28 cellular contexts compared by ENCODE assay signal in the genomic region with DNA sequence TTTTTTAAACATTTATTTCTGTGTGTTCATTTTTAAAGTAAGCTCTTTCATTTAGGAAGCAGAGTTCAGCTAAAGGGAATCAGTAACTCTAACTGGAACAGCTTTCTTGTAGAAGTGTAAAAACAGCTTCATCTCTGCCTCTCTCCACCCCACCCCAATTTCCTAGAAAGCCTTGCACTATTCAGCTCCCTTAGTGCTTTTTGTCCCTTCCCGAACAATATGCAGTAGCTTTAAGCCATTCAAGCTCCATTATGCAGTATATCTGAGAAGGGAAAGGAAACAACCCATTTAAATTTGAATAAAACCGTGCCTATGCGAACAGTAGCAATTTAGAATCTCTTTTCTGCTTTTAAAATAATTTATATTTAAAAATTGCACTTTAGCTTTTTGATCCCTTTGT.
"Had no signal": no experiment of that assay in that cellular context is flagged by ENCODE, and none has a peak within 500 bp of the region (broad histone marks: within the 10 kb centered on the region; RNA-seq: fewer than 3 reads in every experiment).

No MANE protein-coding gene starts in this region.

- H3K36me3 ChIP-seq: brain microvascular endothelial cell had no signal

- H3K27ac ChIP-seq: ascending aorta, brain microvascular endothelial cell, coronary artery, foreskin keratinocyte, gastrocnemius medialis, heart left ventricle had no signal

- H3K4me1 ChIP-seq: ascending aorta, gastrocnemius medialis had no signal

- H3K4me3 Mint-ChIP-seq: activated CD4-positive, alpha-beta memory T cell treated with anti-CD3 and anti-CD28 coated beads, Interleukin-2, amount 10 ng/mL, durations not matched to agents 7 days and 5 days; activated CD4-positive, alpha-beta T cell treated with anti-CD3 and anti-CD28 coated beads, Interleukin-2, amount 10 ng/mL, durations not matched to agents 7 days and 5 days; activated naive CD4-positive, alpha-beta T cell treated with anti-CD3 and anti-CD28 coated beads, Interleukin-2, amount 10 ng/mL, durations not matched to agents 7 days and 5 days; activated naive CD8-positive, alpha-beta T cell treated with anti-CD3 and anti-CD28 coated beads, Interleukin-2, amount 10 ng/mL, durations not matched to agents 7 days and 5 days; activated T-cell treated with anti-CD3 and anti-CD28 coated beads, Interleukin-2, amount 50 U/mL, for 24 hours; activated T-cell treated with anti-CD3 and anti-CD28 coated beads, Interleukin-2, amount 50 U/mL, for 72 hours; central memory CD8-positive, alpha-beta T cell; dendritic cell treated with granulocyte-macrophage colony-stimulating factor and Interleukin-4, amounts not matched to agents 40 ng/mL and 50 ng/mL, for 4 days; endodermal cell had no signal

- H3K36me3 Mint-ChIP-seq: activated naive CD4-positive, alpha-beta T cell treated with anti-CD3 and anti-CD28 coated beads, Interleukin-2, amount 10 ng/mL, durations not matched to agents 7 days and 5 days; activated naive CD4-positive, alpha-beta T cell treated with anti-CD3 and anti-CD28 coated beads, Interleukin-2, amount 50 U/mL, for 72 hours; activated naive CD8-positive, alpha-beta T cell treated with anti-CD3 and anti-CD28 coated beads, Interleukin-2, amount 10 ng/mL, durations not matched to agents 7 days and 5 days had no signal

- H3K9me3 Mint-ChIP-seq: activated CD4-positive, alpha-beta memory T cell treated with anti-CD3 and anti-CD28 coated beads, Interleukin-2, amount 10 ng/mL, durations not matched to agents 7 days and 5 days; activated CD4-positive, alpha-beta T cell treated with anti-CD3 and anti-CD28 coated beads, Interleukin-2, amount 10 ng/mL, durations not matched to agents 7 days and 5 days; activated naive CD4-positive, alpha-beta T cell treated with anti-CD3 and anti-CD28 coated beads, Interleukin-2, amount 10 ng/mL, durations not matched to agents 7 days and 5 days; activated naive CD4-positive, alpha-beta T cell treated with anti-CD3 and anti-CD28 coated beads, Interleukin-2, amount 50 U/mL, for 72 hours; activated naive CD8-positive, alpha-beta T cell treated with anti-CD3 and anti-CD28 coated beads, Interleukin-2, amount 10 ng/mL, durations not matched to agents 7 days and 5 days; activated T-cell treated with anti-CD3 and anti-CD28 coated beads, Interleukin-2, amount 50 U/mL, for 24 hours; activated T-cell treated with anti-CD3 and anti-CD28 coated beads, Interleukin-2, amount 50 U/mL, for 72 hours; central memory CD8-positive, alpha-beta T cell; endodermal cell had no signal

- H3K4me3 ChIP-seq: ascending aorta, coronary artery, dorsolateral prefrontal cortex, gastrocnemius medialis, heart left ventricle had no signal

- H3K27me3 ChIP-seq: ascending aorta, brain microvascular endothelial cell, dorsolateral prefrontal cortex, foreskin keratinocyte, gastrocnemius medialis, heart left ventricle had no signal

- H3K4me1 Mint-ChIP-seq: activated CD4-positive, alpha-beta memory T cell treated with anti-CD3 and anti-CD28 coated beads, Interleukin-2, amount 10 ng/mL, durations not matched to agents 7 days and 5 days; activated CD4-positive, alpha-beta T cell treated with anti-CD3 and anti-CD28 coated beads, Interleukin-2, amount 10 ng/mL, durations not matched to agents 7 days and 5 days; activated naive CD4-positive, alpha-beta T cell treated with anti-CD3 and anti-CD28 coated beads, Interleukin-2, amount 10 ng/mL, durations not matched to agents 7 days and 5 days; activated naive CD8-positive, alpha-beta T cell treated with anti-CD3 and anti-CD28 coated beads, Interleukin-2, amount 10 ng/mL, durations not matched to agents 7 days and 5 days; central memory CD8-positive, alpha-beta T cell; endodermal cell had no signal

- ATAC-seq: activated naive CD4-positive, alpha-beta T cell treated with anti-CD3 and anti-CD28 coated beads, Interleukin-2, amount 50 U/mL, for 72 hours; activated T-cell treated with anti-CD3 and anti-CD28 coated beads, Interleukin-2, amount 50 U/mL, for 72 hours; esophagus mucosa; foreskin keratinocyte; gastrocnemius medialis; heart left ventricle had no signal

- H3K27ac Mint-ChIP-seq: activated CD4-positive, alpha-beta memory T cell treated with anti-CD3 and anti-CD28 coated beads, Interleukin-2, amount 10 ng/mL, durations not matched to agents 7 days and 5 days; activated CD4-positive, alpha-beta T cell treated with anti-CD3 and anti-CD28 coated beads, Interleukin-2, amount 10 ng/mL, durations not matched to agents 7 days and 5 days; activated naive CD4-positive, alpha-beta T cell treated with anti-CD3 and anti-CD28 coated beads, Interleukin-2, amount 10 ng/mL, durations not matched to agents 7 days and 5 days; activated naive CD8-positive, alpha-beta T cell treated with anti-CD3 and anti-CD28 coated beads, Interleukin-2, amount 10 ng/mL, durations not matched to agents 7 days and 5 days; activated T-cell treated with anti-CD3 and anti-CD28 coated beads, Interleukin-2, amount 50 U/mL, for 24 hours; activated T-cell treated with anti-CD3 and anti-CD28 coated beads, Interleukin-2, amount 50 U/mL, for 72 hours; dendritic cell treated with granulocyte-macrophage colony-stimulating factor and Interleukin-4, amounts not matched to agents 40 ng/mL and 50 ng/mL, for 4 days; endodermal cell had no signal

- H3K9me3 ChIP-seq: ascending aorta, gastrocnemius medialis, heart left ventricle had no signal

- DNase-seq: activated CD4-positive, alpha-beta memory T cell treated with anti-CD3 and anti-CD28 coated beads, Interleukin-2, amount 10 ng/mL, durations not matched to agents 7 days and 5 days; activated CD4-positive, alpha-beta T cell treated with anti-CD3 and anti-CD28 coated beads for 1 hour; activated CD4-positive, alpha-beta T cell treated with anti-CD3 and anti-CD28 coated beads for 4 hours; activated CD4-positive, alpha-beta T cell treated with anti-CD3 and anti-CD28 coated beads, Interleukin-2, amount 10 ng/mL, durations not matched to agents 7 days and 5 days; activated CD4-positive, alpha-beta T cell treated with anti-CD3 and anti-CD28 coated beads, Interleukin-2, amount 50 U/mL, for 4 hours; activated CD8-positive, alpha-beta memory T cell treated with anti-CD3 and anti-CD28 coated beads, Interleukin-2, amount 50 U/mL, for 48 hours; activated gamma-delta T cell; activated naive CD4-positive, alpha-beta T cell; activated naive CD4-positive, alpha-beta T cell treated with anti-CD3 and anti-CD28 coated beads, Interleukin-2, amount 10 ng/mL, durations not matched to agents 7 days and 5 days; activated naive CD8-positive, alpha-beta T cell treated with anti-CD3 and anti-CD28 coated beads, Interleukin-2, amount 10 ng/mL, durations not matched to agents 7 days and 5 days; activated T-cell treated with anti-CD3 and anti-CD28 coated beads for 4 hours; activated T-cell treated with anti-CD3 and anti-CD28 coated beads, Interleukin-2, amount 50 U/mL, for 24 hours; activated T-cell treated with anti-CD3 and anti-CD28 coated beads, Interleukin-2, amount 50 U/mL, for 72 hours; brain microvascular endothelial cell; dorsolateral prefrontal cortex; effector memory CD4-positive, alpha-beta T cell; endodermal cell; foreskin keratinocyte; gastrocnemius medialis; glutamatergic neuron; heart left ventricle; T-helper 2 cell had no signal
